ENCODE assay signal across 1 cellular context in genomic region chr12:27814851-27815591, GRCh38.
TF ChIP-seq lines count a peak whose summit lies in the region.

No MANE protein-coding gene starts in this region.

TF ChIP-seq in H1, 55 proteins besides CTCF, POLR2A, EP300 and RAD21:
- TF ChIP-seq RBBP5 (IDR thresholded peaks at IDR 0.05; ENCODE audit: borderline replicate concordance, low read depth, low read length) (no peak), SP1 (IDR thresholded peaks at IDR 0.05; ENCODE audit: low read depth, low read length) (no peak), TEAD4 (IDR thresholded peaks at IDR 0.05; ENCODE audit: low read depth, low read length) (no peak), SP4 (IDR thresholded peaks at IDR 0.05; ENCODE audit: low read length) (no peak), SP2 (IDR thresholded peaks at IDR 0.05; ENCODE audit: low read length) (no peak), TBP (IDR thresholded peaks at IDR 0.05; ENCODE audit: low read depth, low read length) (no peak), USF2 (IDR thresholded peaks at IDR 0.05; ENCODE audit: low read length) (no peak)
